1 cellular context compared by ENCODE assay signal in genomic region chr17:75394332-75394918, GRCh38.
TF ChIP-seq lines count a peak whose summit lies in the region.

No MANE protein-coding gene starts in this region.

TF ChIP-seq in GM23338, 12 proteins besides CTCF, POLR2A, EP300 and RAD21 (continued from another document):
- TF ChIP-seq, protein P1, sequence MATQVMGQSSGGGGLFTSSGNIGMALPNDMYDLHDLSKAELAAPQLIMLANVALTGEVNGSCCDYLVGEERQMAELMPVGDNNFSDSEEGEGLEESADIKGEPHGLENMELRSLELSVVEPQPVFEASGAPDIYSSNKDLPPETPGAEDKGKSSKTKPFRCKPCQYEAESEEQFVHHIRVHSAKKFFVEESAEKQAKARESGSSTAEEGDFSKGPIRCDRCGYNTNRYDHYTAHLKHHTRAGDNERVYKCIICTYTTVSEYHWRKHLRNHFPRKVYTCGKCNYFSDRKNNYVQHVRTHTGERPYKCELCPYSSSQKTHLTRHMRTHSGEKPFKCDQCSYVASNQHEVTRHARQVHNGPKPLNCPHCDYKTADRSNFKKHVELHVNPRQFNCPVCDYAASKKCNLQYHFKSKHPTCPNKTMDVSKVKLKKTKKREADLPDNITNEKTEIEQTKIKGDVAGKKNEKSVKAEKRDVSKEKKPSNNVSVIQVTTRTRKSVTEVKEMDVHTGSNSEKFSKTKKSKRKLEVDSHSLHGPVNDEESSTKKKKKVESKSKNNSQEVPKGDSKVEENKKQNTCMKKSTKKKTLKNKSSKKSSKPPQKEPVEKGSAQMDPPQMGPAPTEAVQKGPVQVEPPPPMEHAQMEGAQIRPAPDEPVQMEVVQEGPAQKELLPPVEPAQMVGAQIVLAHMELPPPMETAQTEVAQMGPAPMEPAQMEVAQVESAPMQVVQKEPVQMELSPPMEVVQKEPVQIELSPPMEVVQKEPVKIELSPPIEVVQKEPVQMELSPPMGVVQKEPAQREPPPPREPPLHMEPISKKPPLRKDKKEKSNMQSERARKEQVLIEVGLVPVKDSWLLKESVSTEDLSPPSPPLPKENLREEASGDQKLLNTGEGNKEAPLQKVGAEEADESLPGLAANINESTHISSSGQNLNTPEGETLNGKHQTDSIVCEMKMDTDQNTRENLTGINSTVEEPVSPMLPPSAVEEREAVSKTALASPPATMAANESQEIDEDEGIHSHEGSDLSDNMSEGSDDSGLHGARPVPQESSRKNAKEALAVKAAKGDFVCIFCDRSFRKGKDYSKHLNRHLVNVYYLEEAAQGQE (IDR thresholded peaks at IDR 0.05; ENCODE audit: unreplicated experiment), result no peak
- TF ChIP-seq ZNF331 (CRISPR knock-in tag; IDR thresholded peaks at IDR 0.05; ENCODE audit: low read depth), result no peak
- TF ChIP-seq JUNB (IDR thresholded peaks at IDR 0.05; ENCODE audit: unreplicated experiment), result no peak
- no peak for TF ChIP-seq STAT1 (IDR thresholded peaks at IDR 0.05; ENCODE audit: unreplicated experiment)
- TF ChIP-seq EZH2phosphoT487 (IDR thresholded peaks at IDR 0.05; ENCODE audit: unreplicated experiment), result no peak
- TF ChIP-seq, protein P2, sequence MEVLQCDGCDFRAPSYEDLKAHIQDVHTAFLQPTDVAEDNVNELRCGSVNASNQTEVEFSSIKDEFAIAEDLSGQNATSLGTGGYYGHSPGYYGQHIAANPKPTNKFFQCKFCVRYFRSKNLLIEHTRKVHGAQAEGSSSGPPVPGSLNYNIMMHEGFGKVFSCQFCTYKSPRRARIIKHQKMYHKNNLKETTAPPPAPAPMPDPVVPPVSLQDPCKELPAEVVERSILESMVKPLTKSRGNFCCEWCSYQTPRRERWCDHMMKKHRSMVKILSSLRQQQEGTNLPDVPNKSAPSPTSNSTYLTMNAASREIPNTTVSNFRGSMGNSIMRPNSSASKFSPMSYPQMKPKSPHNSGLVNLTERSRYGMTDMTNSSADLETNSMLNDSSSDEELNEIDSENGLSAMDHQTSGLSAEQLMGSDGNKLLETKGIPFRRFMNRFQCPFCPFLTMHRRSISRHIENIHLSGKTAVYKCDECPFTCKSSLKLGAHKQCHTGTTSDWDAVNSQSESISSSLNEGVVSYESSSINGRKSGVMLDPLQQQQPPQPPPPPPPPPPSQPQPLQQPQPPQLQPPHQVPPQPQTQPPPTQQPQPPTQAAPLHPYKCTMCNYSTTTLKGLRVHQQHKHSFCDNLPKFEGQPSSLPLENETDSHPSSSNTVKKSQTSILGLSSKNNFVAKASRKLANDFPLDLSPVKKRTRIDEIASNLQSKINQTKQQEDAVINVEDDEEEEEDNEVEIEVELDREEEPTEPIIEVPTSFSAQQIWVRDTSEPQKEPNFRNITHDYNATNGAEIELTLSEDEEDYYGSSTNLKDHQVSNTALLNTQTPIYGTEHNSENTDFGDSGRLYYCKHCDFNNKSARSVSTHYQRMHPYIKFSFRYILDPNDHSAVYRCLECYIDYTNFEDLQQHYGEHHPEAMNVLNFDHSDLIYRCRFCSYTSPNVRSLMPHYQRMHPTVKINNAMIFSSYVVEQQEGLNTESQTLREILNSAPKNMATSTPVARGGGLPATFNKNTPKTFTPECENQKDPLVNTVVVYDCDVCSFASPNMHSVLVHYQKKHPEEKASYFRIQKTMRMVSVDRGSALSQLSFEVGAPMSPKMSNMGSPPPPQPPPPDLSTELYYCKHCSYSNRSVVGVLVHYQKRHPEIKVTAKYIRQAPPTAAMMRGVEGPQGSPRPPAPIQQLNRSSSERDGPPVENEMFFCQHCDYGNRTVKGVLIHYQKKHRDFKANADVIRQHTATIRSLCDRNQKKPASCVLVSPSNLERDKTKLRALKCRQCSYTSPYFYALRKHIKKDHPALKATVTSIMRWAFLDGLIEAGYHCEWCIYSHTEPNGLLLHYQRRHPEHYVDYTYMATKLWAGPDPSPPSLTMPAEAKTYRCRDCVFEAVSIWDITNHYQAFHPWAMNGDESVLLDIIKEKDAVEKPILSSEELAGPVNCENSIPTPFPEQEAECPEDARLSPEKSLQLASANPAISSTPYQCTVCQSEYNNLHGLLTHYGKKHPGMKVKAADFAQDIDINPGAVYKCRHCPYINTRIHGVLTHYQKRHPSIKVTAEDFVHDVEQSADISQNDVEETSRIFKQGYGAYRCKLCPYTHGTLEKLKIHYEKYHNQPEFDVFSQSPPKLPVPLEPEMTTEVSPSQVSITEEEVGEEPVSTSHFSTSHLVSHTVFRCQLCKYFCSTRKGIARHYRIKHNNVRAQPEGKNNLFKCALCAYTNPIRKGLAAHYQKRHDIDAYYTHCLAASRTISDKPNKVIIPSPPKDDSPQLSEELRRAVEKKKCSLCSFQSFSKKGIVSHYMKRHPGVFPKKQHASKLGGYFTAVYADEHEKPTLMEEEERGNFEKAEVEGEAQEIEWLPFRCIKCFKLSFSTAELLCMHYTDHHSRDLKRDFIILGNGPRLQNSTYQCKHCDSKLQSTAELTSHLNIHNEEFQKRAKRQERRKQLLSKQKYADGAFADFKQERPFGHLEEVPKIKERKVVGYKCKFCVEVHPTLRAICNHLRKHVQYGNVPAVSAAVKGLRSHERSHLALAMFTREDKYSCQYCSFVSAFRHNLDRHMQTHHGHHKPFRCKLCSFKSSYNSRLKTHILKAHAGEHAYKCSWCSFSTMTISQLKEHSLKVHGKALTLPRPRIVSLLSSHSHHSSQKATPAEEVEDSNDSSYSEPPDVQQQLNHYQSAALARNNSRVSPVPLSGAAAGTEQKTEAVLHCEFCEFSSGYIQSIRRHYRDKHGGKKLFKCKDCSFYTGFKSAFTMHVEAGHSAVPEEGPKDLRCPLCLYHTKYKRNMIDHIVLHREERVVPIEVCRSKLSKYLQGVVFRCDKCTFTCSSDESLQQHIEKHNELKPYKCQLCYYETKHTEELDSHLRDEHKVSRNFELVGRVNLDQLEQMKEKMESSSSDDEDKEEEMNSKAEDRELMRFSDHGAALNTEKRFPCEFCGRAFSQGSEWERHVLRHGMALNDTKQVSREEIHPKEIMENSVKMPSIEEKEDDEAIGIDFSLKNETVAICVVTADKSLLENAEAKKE (CRISPR knock-in tag; IDR thresholded peaks at IDR 0.05), result no peak
- TF ChIP-seq NANOG (IDR thresholded peaks at IDR 0.05; ENCODE audit: borderline replicate concordance), result no peak
- TF ChIP-seq, protein P3, sequence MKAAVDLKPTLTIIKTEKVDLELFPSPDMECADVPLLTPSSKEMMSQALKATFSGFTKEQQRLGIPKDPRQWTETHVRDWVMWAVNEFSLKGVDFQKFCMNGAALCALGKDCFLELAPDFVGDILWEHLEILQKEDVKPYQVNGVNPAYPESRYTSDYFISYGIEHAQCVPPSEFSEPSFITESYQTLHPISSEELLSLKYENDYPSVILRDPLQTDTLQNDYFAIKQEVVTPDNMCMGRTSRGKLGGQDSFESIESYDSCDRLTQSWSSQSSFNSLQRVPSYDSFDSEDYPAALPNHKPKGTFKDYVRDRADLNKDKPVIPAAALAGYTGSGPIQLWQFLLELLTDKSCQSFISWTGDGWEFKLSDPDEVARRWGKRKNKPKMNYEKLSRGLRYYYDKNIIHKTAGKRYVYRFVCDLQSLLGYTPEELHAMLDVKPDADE (IDR thresholded peaks at IDR 0.05), result no peak
